In genomic region chr11:32094931-32095330, GRCh38 we compare ENCODE assay signal across 12 cellular contexts.
"Had no signal": no experiment of that assay in that cellular context is flagged by ENCODE, and none has a peak within 500 bp of the region (broad histone marks: within the 10 kb centered on the region; RNA-seq: fewer than 3 reads in every experiment).

No MANE protein-coding gene starts in this region.

- H3K27me3 ChIP-seq: esophagus squamous epithelium had no signal

- H3K27me3 Mint-ChIP-seq: naive thymus-derived CD4-positive, alpha-beta T cell; progenitor cell of endocrine pancreas; stimulated activated naive B cell treated with anti-CD40 and anti-IgM and Interleukin-4, amounts not matched to agents 10 μg/mL and 1 μg/mL and 100 μg/mL, for 72 hours; type B pancreatic cell had no signal

- H3K9me3 ChIP-seq: esophagus squamous epithelium, lower lobe of right lung had no signal

- H3K4me3 ChIP-seq: esophagus squamous epithelium, lower lobe of right lung had no signal

- FAIRE-seq: endometrium had no signal

- H3K9me3 Mint-ChIP-seq: activated naive CD4-positive, alpha-beta T cell treated with anti-CD3 and anti-CD28 coated beads, Interleukin-2, amount 50 U/mL, for 72 hours; stimulated activated naive B cell treated with anti-CD40 and anti-IgM and Interleukin-4, amounts not matched to agents 10 μg/mL and 1 μg/mL and 100 μg/mL, for 72 hours; type B pancreatic cell had no signal

- H3K4me3 Mint-ChIP-seq: naive thymus-derived CD4-positive, alpha-beta T cell; stimulated activated naive B cell treated with anti-CD40 and anti-IgM and Interleukin-4, amounts not matched to agents 10 μg/mL and 1 μg/mL and 100 μg/mL, for 72 hours had no signal

- H3K27ac Mint-ChIP-seq: activated naive CD4-positive, alpha-beta T cell treated with anti-CD3 and anti-CD28 coated beads, Interleukin-2, amount 50 U/mL, for 72 hours; stimulated activated naive B cell treated with anti-CD40 and anti-IgM and Interleukin-4, amounts not matched to agents 10 μg/mL and 1 μg/mL and 100 μg/mL, for 72 hours; type B pancreatic cell had no signal

- H3K27ac ChIP-seq: esophagus squamous epithelium, lower lobe of right lung had no signal

- DNase-seq: activated CD4-positive, alpha-beta T cell treated with anti-CD3 and anti-CD28 coated beads, Interleukin-2, amount 50 U/mL, for 1 hour; activated effector memory CD4-positive, alpha-beta T cell treated with Interleukin-2 at 50 U/mL for 16 hours; esophagus squamous epithelium; hypothalamus; lower lobe of right lung; naive thymus-derived CD4-positive, alpha-beta T cell; stimulated activated CD4-positive, alpha-beta T cell treated with anti-CD3 and anti-CD28 coated beads, Interleukin-2, amount 100 ng/mL, for 24 hours; stimulated activated naive B cell treated with anti-CD40 and anti-IgM and Interleukin-4, amounts not matched to agents 10 μg/mL and 1 μg/mL and 100 μg/mL, for 72 hours had no signal
